Comparison of ENCODE assay signal across 7 cellular contexts in the genomic region with DNA sequence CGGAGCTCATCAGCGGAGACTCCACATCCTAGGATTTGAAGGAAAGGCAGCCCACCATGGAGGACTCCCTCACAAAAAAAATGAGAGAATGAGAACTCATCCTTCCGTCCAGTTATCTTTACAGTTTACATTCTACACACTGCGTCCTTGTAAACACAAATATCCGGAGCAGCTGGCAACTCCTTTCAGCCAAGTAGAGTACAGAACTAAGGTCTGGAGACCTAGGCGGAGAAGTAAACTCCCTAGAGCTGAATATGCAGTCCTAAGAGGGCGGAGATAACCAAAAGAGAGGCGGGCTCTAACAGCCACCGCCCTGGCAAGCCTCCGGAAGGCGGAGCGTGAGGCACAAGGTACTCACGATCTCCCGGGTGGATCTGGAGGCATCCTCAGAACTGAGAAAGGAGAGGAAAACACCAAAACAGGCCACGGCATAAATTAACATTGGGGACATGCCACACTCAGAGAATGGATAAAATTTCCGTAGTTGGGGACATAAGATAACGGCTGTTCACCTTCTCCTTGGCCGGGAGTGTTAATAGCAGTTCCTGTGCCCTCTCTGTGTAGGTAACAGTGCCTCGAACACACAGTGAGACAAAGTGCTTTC. TPM values are rescaled to one million over a fixed set of nuclear protein-coding genes. Genes with fewer than 3 reads are reported as not detected.
DNase-seq lines count a peak whose midpoint lies in the region; ATAC-seq and TF ChIP-seq lines count a peak whose summit lies in the region.

No MANE protein-coding gene starts in this region.

- H3K4me2 ChIP-seq in mammary epithelial cell (ENCODE audit: insufficient read depth, low read depth, low read length): peak overlapping the region; percentile 92

- no peaks in the 10 kb centered on the region for H3K9me3 ChIP-seq in mammary epithelial cell (replicated peaks; ENCODE audit: insufficient read depth, low read length)
- H3K9me3 ChIP-seq in spleen: no peaks in the 10 kb centered on the region

- H3K4me1 ChIP-seq in mammary epithelial cell (ENCODE audit: insufficient read depth, low read length): peaks cover 31% of the 10 kb centered on the region
- peaks cover 18 to 65% (median 48%) of the 10 kb centered on the region in 6 donors for H3K4me1 ChIP-seq in spleen

- H3K9ac ChIP-seq in mammary epithelial cell (ENCODE audit: insufficient read depth, low read length): peak overlapping the region; percentile 87

- H2AFZ ChIP-seq in mammary epithelial cell (ENCODE audit: low read depth, low read length): peak overlapping the region; percentile 72

- H3K4me3 ChIP-seq in mammary epithelial cell (replicated peaks in 1 of 3; ENCODE audit: insufficient read depth in 1 of 3, low read depth in 2 of 3, low read length in 3 of 3): peak overlapping the region; percentile 63 to 80 (median 74)
- H3K4me3 ChIP-seq in spleen: peak overlapping the region; percentile 49 to 99 (median 92)

- peaks cover 42% of the 10 kb centered on the region for H3K79me2 ChIP-seq in mammary epithelial cell (ENCODE audit: insufficient read depth, low read length)

- H3K27ac ChIP-seq in VCaP: peak overlapping the region; percentile 99
- H3K27ac ChIP-seq in mammary epithelial cell (ENCODE audit: insufficient read depth, low read depth, low read length): peak overlapping the region; percentile 87
- peak overlapping the region; percentile 95 to 99 (median 98) for H3K27ac ChIP-seq in spleen

- H4K20me1 ChIP-seq in mammary epithelial cell (ENCODE audit: insufficient read depth, low read length): peaks cover 3% of the 10 kb centered on the region

- TSS peak; percentile 68 for BruUV-seq in mammary epithelial cell (replicated peaks; lab: Mats Ljungman, UMichigan)

- ATAC-seq in HG02678 (IDR thresholded peaks at IDR 0.05; ENCODE audit: unreplicated experiment): no peak

- H3K27me3 ChIP-seq in mammary epithelial cell (ENCODE audit: insufficient read depth, low read length) (no peaks in the 10 kb centered on the region), spleen (replicated peaks in 1 of 7) (no peaks in the 10 kb centered on the region)

- in situ Hi-C loops in GM18951 (cut with MboI; ENCODE audit: low sequenced_read_pairs, unreplicated experiment) (no loop called here), mammary epithelial cell (cut with MboI; ENCODE audit: low sequenced_read_pairs in 2 of 2) (no loop called here)

- DNase-seq in NCI-H2171 treated with DMSO at 0.1 percent for 48 hours (lab: John Stamatoyannopoulos, UW): peak; percentile 88
- peak; percentile 77 for DNase-seq in mammary epithelial cell
- DNase-seq in iris pigment epithelial cell (ENCODE audit: low read depth): peak; percentile 81
- peak; percentile 94 for DNase-seq in spleen

- H3K36me3 ChIP-seq in mammary epithelial cell (ENCODE audit: insufficient read depth, low read length) (no peaks in the 10 kb centered on the region), spleen (peaks cover 0 to 4% (median 0%) of the 10 kb centered on the region in 6 donors)

- TF ChIP-seq CTCF in VCaP (conservative IDR thresholded peaks at IDR 0.05) (no peak), mammary epithelial cell (conservative IDR thresholded peaks at IDR 0.05 in 1 of 2, IDR thresholded peaks at IDR 0.05 in 1 of 2; ENCODE audit: extremely low read depth in 1 of 2, insufficient read depth in 1 of 2, low read depth in 1 of 2, low read length in 2 of 2) (no peak), spleen (IDR thresholded peaks at IDR 0.05 in 8 of 11, conservative IDR thresholded peaks at IDR 0.05 in 3 of 11) (peak in 1 of 11 experiments; percentile 16)

- CTCF ChIA-PET in mammary epithelial cell (lab: Charles Lee; ENCODE audit: low non-redundant PET): interaction anchor here (0.6 to 3.0 kb wide), 5 partner anchors 84 to 1767 kb away, joined by 3 to 11 read pairs (median 7); no protein-coding TSS in a partner anchor

- dilution Hi-C loops in mammary epithelial cell (cut with HindIII; ENCODE audit: low sequenced_read_pairs): no loop called here

- intact Hi-C loops in mammary epithelial cell (cut with micrococcal nuclease) (no loop called here), spleen (cut with DNase I; ENCODE audit: low total_unique reads) (loop anchor here (10.0 kb wide), 1 partner anchor 78 kb away; no protein-coding TSS in a partner anchor)

- TF ChIP-seq POLR2A in GM18951 (IDR thresholded peaks at IDR 0.05; ENCODE audit: extremely low read depth, insufficient read depth, insufficient read length) (peak; percentile 57), spleen (IDR thresholded peaks at IDR 0.05) (no peak)

- under 1% methylated on average over 19 of the region's 19 CpGs for WGBS in mammary epithelial cell (ENCODE audit: low coverage, missing lambda C conversion rate)
- 0% methylated on average over 19 of the region's 19 CpGs for WGBS in spleen, 5 donors

RNA-seq across cellular contexts. Expression of a gene that starts 1.0 kb away (rescaled TPM):
- total RNA-seq in mammary epithelial cell (10 to 100 TPM; 37.7 to 41.2 TPM), spleen (10 to 100 TPM; 64.5 to 90.2 (median 84.7) TPM)
- polyA plus RNA-seq in mammary epithelial cell (33.0 TPM), spleen (10 to 100 TPM in 1 of 3 donors, 1 to 10 TPM in 2; 8.2 to 12.5 (median 8.4) TPM)
- 46.2 TPM for polyA minus RNA-seq in mammary epithelial cell
